Comparison of ENCODE assay signal across 7 cellular contexts in the genomic region with DNA sequence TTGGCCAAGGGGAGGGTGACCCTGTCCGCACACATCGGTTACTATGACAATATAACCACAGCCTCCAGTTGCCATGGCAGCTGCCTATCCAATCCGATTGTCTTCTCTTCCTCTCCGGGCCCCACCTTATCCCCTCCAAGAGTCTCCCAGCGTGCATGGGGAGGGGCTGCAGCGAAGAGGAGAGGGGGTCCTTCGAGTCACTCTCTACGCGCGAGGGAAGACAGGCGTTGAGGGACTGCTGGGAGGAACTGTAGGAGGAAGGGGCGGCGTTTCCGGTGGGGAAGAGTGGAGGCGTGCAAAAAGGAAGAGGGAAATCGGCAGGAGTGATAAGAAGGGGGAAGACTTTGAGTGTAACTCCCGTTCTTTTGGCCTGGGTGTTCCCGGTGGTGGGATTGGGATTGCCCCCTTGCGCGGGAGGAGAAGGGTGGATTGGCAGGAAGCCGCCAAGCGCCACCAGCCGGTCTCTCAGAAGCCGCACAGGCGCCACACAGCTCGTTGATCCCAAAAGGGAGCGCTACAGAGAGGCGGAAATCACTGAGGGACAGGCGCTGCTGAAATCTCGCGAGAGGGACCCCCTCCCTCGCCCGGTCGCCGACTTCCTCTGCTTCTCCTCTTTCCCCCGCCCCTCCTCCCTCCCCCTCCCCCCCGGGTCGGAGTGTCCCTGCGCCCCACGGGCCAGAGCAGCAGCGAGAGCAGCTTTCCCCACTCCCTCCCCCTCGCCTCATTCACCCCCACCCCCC. TPM values are rescaled to one million over a fixed set of nuclear protein-coding genes. Genes with fewer than 3 reads are reported as not detected.
A peak's percentile ranks its signal among the peaks of the same experiment; 100 is the strongest.
DNase-seq lines count a peak whose midpoint lies in the region; ATAC-seq, FAIRE-seq and TF ChIP-seq lines count a peak whose summit lies in the region.

No MANE protein-coding gene starts in this region.

- TF ChIP-seq CTCF in hepatocyte (IDR thresholded peaks at IDR 0.05; ENCODE audit: poor library complexity) = no peak

- FAIRE-seq in GM18507 (lab: Jason Lieb, UNC) = peak; percentile 89

- peak; percentile 79 for DNase-seq in GM18507 (ENCODE audit: extremely low spot score, insufficient read length, low read depth)
- DNase-seq in NCI-H2029 treated with DMSO at 0.1 percent for 48 hours (lab: John Stamatoyannopoulos, UW) = peak; percentile 83
- peak; percentile 98 for DNase-seq in T1000 (lab: John Stamatoyannopoulos, UW)
- peak; percentile 98 for DNase-seq in astrocyte of the hippocampus (ENCODE audit: low read depth, low spot score)
- peak; percentile 98 for DNase-seq in hepatocyte (ENCODE audit: low spot score)
- DNase-seq in renal cortical epithelial cell (ENCODE audit: low read depth) = peak; percentile 90

- peak overlapping the region; percentile 86 for H2AFZ ChIP-seq in hepatocyte

- peaks cover 43% of the 10 kb centered on the region for H3K79me2 ChIP-seq in hepatocyte

- peak overlapping the region; percentile 78 for H3K4me3 ChIP-seq in hepatocyte

- H4K20me1 ChIP-seq in hepatocyte (ENCODE audit: insufficient read depth, poor library complexity, severe bottlenecking) = peaks cover 33% of the 10 kb centered on the region

- H3K9me2 ChIP-seq in hepatocyte (replicated peaks; ENCODE audit: insufficient read depth) = no peaks in the 10 kb centered on the region

- no peaks in the 10 kb centered on the region for H3K27me3 ChIP-seq in hepatocyte

- no peaks in the 10 kb centered on the region for H3K9me3 ChIP-seq in hepatocyte (ENCODE audit: low read depth)

- ATAC-seq in HG02981 (IDR thresholded peaks at IDR 0.05; ENCODE audit: unreplicated experiment) = peak; percentile 57

- H3K4me1 ChIP-seq in hepatocyte (ENCODE audit: insufficient read depth) = peaks cover 7% of the 10 kb centered on the region

- no peaks in the 10 kb centered on the region for H3K36me3 ChIP-seq in hepatocyte (replicated peaks; ENCODE audit: insufficient read depth, low read depth)

- WGBS in hepatocyte (ENCODE audit: low lambda C conversion rate, missing lambda C conversion rate) = under 1% methylated on average over 23 of the region's 42 CpGs

- H3K4me2 ChIP-seq in hepatocyte = peak overlapping the region; percentile 85

- H3K27ac ChIP-seq in hepatocyte = peak overlapping the region; percentile 99

RNA-seq across cellular contexts. Expression of a gene that starts 0.4 kb away (rescaled TPM):
- total RNA-seq in hepatocyte (28.8 and 39.5 TPM in 2 replicates), renal cortical epithelial cell (18.2 and 41.0 TPM in 2 replicates)
- 22.3 and 28.1 TPM in 2 replicates for polyA plus RNA-seq in hepatocyte

RNA-seq across cellular contexts. Expression of a gene that starts 53.7 kb away (rescaled TPM):
- total RNA-seq in hepatocyte = 0.88 and 1.00 TPM in 2 replicates
- polyA plus RNA-seq in hepatocyte = 0.66 and 0.99 TPM in 2 replicates
- 0.17 and 0.65 TPM in 2 replicates for total RNA-seq in renal cortical epithelial cell

Comparison
In these comparisons a context has a peak if more than half of its experiments do, and no peak if none do; other contexts are left out.
1. Peak in every context shown above with its lines: DNase-seq, ATAC-seq, H3K4me3 ChIP-seq and H3K27ac ChIP-seq.